Comparison of ENCODE assay signal across 24 cellular contexts in genomic region chr15:80685628-80686027, GRCh38.
"Had no signal": no experiment of that assay in that cellular context is flagged by ENCODE, and none has a peak within 500 bp of the region (broad histone marks: within the 10 kb centered on the region; RNA-seq: fewer than 3 reads in every experiment).

No MANE protein-coding gene starts in this region.

- H3K27me3 ChIP-seq: left lung, ovary, right atrium auricular region, right lobe of liver, suprapubic skin, upper lobe of left lung, vagina had no signal

- H3K9me3 ChIP-seq: heart right ventricle, left lung, lower lobe of right lung, ovary, right atrium auricular region, right lobe of liver, suprapubic skin, thoracic aorta, tibial artery, upper lobe of left lung, vagina had no signal

- H3K27ac Mint-ChIP-seq: naive thymus-derived CD8-positive, alpha-beta T cell; progenitor cell of endocrine pancreas; stimulated activated naive CD8-positive, alpha-beta T cell treated with anti-CD3 and anti-CD28 coated beads, Interleukin-15, Interleukin-2, amounts not matched to agents 100 ng/mL and 50 ng/mL, for 24 hours had no signal

- H3K4me1 ChIP-seq: heart right ventricle, left lung, right atrium auricular region, right lobe of liver, suprapubic skin, tibial artery, upper lobe of left lung, vagina had no signal

- H3K4me1 Mint-ChIP-seq: naive thymus-derived CD8-positive, alpha-beta T cell had no signal

- DNase-seq: heart right ventricle; hippocampal formation; left colon; left lung; lower lobe of right lung; mammary epithelial cell; mesenchymal stem cell; naive thymus-derived CD8-positive, alpha-beta T cell; ovary; right lobe of liver; stimulated activated CD4-positive, alpha-beta T cell treated with anti-CD3 and anti-CD28 coated beads, Interleukin-1b, Interleukin-23, amount 100 ng/mL, for 48 hours; stimulated activated CD4-positive, alpha-beta T cell treated with anti-CD3 and anti-CD28 coated beads, Interleukin-2, amount 100 ng/mL, for 48 hours; stimulated activated CD4-positive, alpha-beta T cell treated with anti-CD3 and anti-CD28 coated beads, Interleukin-4, amount 100 ng/mL, for 4 hours; stimulated activated CD8-positive, alpha-beta memory T cell treated with anti-CD3 and anti-CD28 coated beads, Interleukin-4, amount 100 ng/mL, for 48 hours; stimulated activated naive CD4-positive, alpha-beta T cell; tibial artery; upper lobe of left lung had no signal

- H3K27ac ChIP-seq: heart right ventricle, left lung, lower lobe of right lung, ovary, right atrium auricular region, right lobe of liver, suprapubic skin, thoracic aorta, tibial artery, upper lobe of left lung, vagina had no signal

- H3K4me3 ChIP-seq: heart right ventricle, left lung, lower lobe of right lung, ovary, right atrium auricular region, right lobe of liver, smooth muscle cell, suprapubic skin, thoracic aorta, tibial artery, upper lobe of left lung, vagina had no signal

- ATAC-seq: heart right ventricle; lower lobe of right lung; naive thymus-derived CD8-positive, alpha-beta T cell; right lobe of liver had no signal

- H3K36me3 ChIP-seq: heart right ventricle, left lung, lower lobe of right lung, ovary, right atrium auricular region, right lobe of liver, suprapubic skin, thoracic aorta, tibial artery, upper lobe of left lung, vagina had no signal

- H3K36me3 Mint-ChIP-seq: naive thymus-derived CD8-positive, alpha-beta T cell had no signal

- H3K4me3 Mint-ChIP-seq: naive thymus-derived CD8-positive, alpha-beta T cell; stimulated activated naive CD8-positive, alpha-beta T cell treated with anti-CD3 and anti-CD28 coated beads, Interleukin-15, Interleukin-2, amounts not matched to agents 100 ng/mL and 50 ng/mL, for 24 hours had no signal
